In genomic region chr10:52479567-52479966, GRCh38 we compare ENCODE assay signal across 22 cellular contexts.
A peak's percentile ranks its signal among the peaks of the same experiment; 100 is the strongest.
DNase-seq lines count a peak whose midpoint lies in the region; TF ChIP-seq lines count a peak whose summit lies in the region.
"Had no signal": no experiment of that assay in that cellular context is flagged by ENCODE, and none has a peak within 500 bp of the region (broad histone marks: within the 10 kb centered on the region; RNA-seq: fewer than 3 reads in every experiment).

No MANE protein-coding gene starts in this region.

- H3K9me3 ChIP-seq in HEK293 (ENCODE audit: control insufficient read depth, insufficient read depth, low read depth, low read length), result no peaks in the 10 kb centered on the region
- no peaks in the 10 kb centered on the region for H3K9me3 ChIP-seq in thyroid gland
- H3K9me3 ChIP-seq in colonic mucosa, result no peaks in the 10 kb centered on the region
- H3K9me3 ChIP-seq: A549; BLaER1 treated with 17β-estradiol and CSF1 and Interleukin-3, amounts not matched to agents 10 nM and 100 nM; HAP-1; MG63; Peyer's patch had no signal

- intact Hi-C loops in thyroid gland (cut with DNase I), result no loop called here
- intact Hi-C loops in colonic mucosa (cut with DNase I), result no loop called here

- no peak overlapping the region for H3K27ac ChIP-seq in HEK293 (ENCODE audit: extremely low read depth, low read depth, low read length)
- H3K27ac ChIP-seq in thyroid gland, result no peak overlapping the region
- H3K27ac ChIP-seq in colonic mucosa, result no peak overlapping the region
- H3K27ac ChIP-seq: BLaER1 treated with 17β-estradiol and CSF1 and Interleukin-3, amounts not matched to agents 10 nM and 100 nM; Peyer's patch had no signal

- CTCF ChIA-PET in HEK293 (lab: Yijun Ruan, JAX), result no interaction called here

- H3K36me3 ChIP-seq in HEK293 (ENCODE audit: control insufficient read depth in 2 of 2, insufficient read depth in 1 of 2, low read length in 2 of 2) (no peaks in the 10 kb centered on the region), thyroid gland (no peaks in the 10 kb centered on the region), colonic mucosa (no peaks in the 10 kb centered on the region)
- H3K36me3 ChIP-seq: BLaER1 treated with 17β-estradiol and CSF1 and Interleukin-3, amounts not matched to agents 10 nM and 100 nM; HAP-1; MG63; Peyer's patch had no signal

- H3K4me3 ChIP-seq in HEK293 (ENCODE audit: low read depth, low read length) (no peak overlapping the region), epithelial cell of esophagus (ENCODE audit: low read length) (no peak overlapping the region), thyroid gland (replicated peaks in 1 of 3) (no peak overlapping the region), colonic mucosa (no peak overlapping the region)
- H3K4me3 ChIP-seq: A549; BLaER1 treated with 17β-estradiol and CSF1 and Interleukin-3, amounts not matched to agents 10 nM and 100 nM; GM23338; HAP-1; MG63; Peyer's patch had no signal

- TF ChIP-seq CTCF in HEK293 (tag by site-specific recombination; IDR thresholded peaks at IDR 0.05) (no peak), epithelial cell of esophagus (IDR thresholded peaks at IDR 0.05; ENCODE audit: insufficient read depth, low read depth, low read length, missing control alignments) (no peak), thyroid gland (IDR thresholded peaks at IDR 0.05) (no peak), colonic mucosa (IDR thresholded peaks at IDR 0.05) (no peak)

- POLR2A ChIA-PET in HEK293 (lab: Yijun Ruan, JAX), result no interaction called here

- H3K4me1 ChIP-seq in HEK293 (ENCODE audit: control insufficient read depth, insufficient read depth, low read length) (no peaks in the 10 kb centered on the region), thyroid gland (no peaks in the 10 kb centered on the region), colonic mucosa (no peaks in the 10 kb centered on the region)
- H3K4me1 ChIP-seq: A549, HAP-1, Peyer's patch had no signal

- DNase-seq in amniotic epithelial cell (ENCODE audit: low read depth), result peak; percentile 58
- peak; percentile 20 for DNase-seq in epithelial cell of esophagus (ENCODE audit: low read depth)
- peak; percentile 50 for DNase-seq in pulmonary artery endothelial cell (ENCODE audit: low read depth, low spot score)
- no peak for DNase-seq in D341Med (ENCODE audit: low spot score)
- no peak for DNase-seq in thyroid gland
- DNase-seq in colonic mucosa, result no peak
- DNase-seq: AML-193; CD4-positive, alpha-beta T cell; DMS53; KBM-7; MG63; NCI-H1105 treated with DMSO at 0.1 percent for 48 hours; NCI-H2029; NCI-H446 treated with DMSO at 0.1 percent for 48 hours; NCI-H526 treated with DMSO at 0.1 percent for 48 hours; Peyer's patch; SHP77 treated with DMSO at 0.1 percent for 48 hours had no signal

- H3K27me3 ChIP-seq in thyroid gland, result no peaks in the 10 kb centered on the region
- H3K27me3 ChIP-seq in colonic mucosa, result no peaks in the 10 kb centered on the region
- H3K27me3 ChIP-seq: BLaER1 treated with 17β-estradiol and CSF1 and Interleukin-3, amounts not matched to agents 10 nM and 100 nM; MG63; Peyer's patch had no signal

- TF ChIP-seq POLR2A in thyroid gland (IDR thresholded peaks at IDR 0.05), result no peak

- 74 to 83% methylated on average over 3 of the region's 3 CpGs for WGBS in thyroid gland, 2 donors

- H3K9ac ChIP-seq in colonic mucosa (ENCODE audit: low read depth in 2 of 2, low read length in 2 of 2), result no peak overlapping the region
- H3K9ac ChIP-seq: BLaER1 treated with 17β-estradiol and CSF1 and Interleukin-3, amounts not matched to agents 10 nM and 100 nM had no signal

TF ChIP-seq in HEK293, 187 proteins besides CTCF, POLR2A, EP300 and RAD21:
- TF ChIP-seq REST (tag by site-specific recombination; IDR thresholded peaks at IDR 0.05) (peak; percentile 44; the same call in 1 of the 2 replicates), ZSCAN4 (tag by site-specific recombination; IDR thresholded peaks at IDR 0.05) (no peak)
TF ChIP-seq in HEK293: peak in this region for 1.

Comparison
In these comparisons a context has a peak if more than half of its experiments do, and no peak if none do; other contexts are left out.
1. DNase-seq: peak in amniotic epithelial cell (single experiment), epithelial cell of esophagus (single experiment) and pulmonary artery endothelial cell (single experiment); none in D341Med (single experiment), thyroid gland (0 of 2) and colonic mucosa (single experiment).